ENCODE assay signal across 9 cellular contexts in the genomic region with DNA sequence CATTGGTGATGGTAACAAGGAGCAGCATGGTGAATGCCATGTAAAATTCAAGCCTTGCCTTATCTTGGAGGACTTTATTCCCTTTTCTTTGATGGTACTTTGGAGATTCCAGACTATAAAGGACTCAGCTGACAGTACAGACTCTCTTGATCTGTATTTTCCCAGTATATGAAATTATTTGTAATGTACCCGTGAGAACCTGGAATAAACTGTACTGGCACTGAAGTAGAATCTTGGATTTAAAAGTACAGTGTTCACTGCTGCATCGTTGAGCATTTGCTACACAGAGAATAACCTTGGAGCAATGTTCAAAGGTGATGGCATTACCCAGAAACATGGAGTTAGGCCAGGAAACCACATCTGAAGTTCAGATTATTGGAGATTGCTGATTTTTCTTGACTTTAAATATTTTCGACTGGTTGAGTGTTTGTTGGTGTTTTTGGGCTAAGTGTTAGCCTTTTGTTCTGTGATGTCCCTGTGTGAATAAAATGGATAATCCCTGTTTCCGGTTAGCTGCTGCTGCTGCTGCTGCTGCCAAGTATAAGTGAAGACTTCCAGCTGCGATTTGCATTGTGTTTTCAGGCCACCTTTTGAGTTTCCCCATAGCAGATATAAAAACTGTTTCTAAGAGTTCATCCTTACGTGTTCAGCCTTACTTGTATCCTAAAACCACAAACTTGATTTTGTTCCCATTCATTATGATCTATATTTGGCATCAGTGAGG.
DNase-seq lines count a peak whose midpoint lies in the region; ATAC-seq, FAIRE-seq and TF ChIP-seq lines count a peak whose summit lies in the region.
"Had no signal": no experiment of that assay in that cellular context is flagged by ENCODE, and none has a peak within 500 bp of the region (broad histone marks: within the 10 kb centered on the region; RNA-seq: fewer than 3 reads in every experiment).

No MANE protein-coding gene starts in this region.

- peaks cover 22% of the 10 kb centered on the region for H3K36me3 Mint-ChIP-seq in T-helper 1 cell treated with Interleukin-12 subunit alpha and Interleukin-12 subunit beta and Interleukin-4 antibody, amounts not matched to agents 30 μg/mL and 1 μg/mL, for 36 hours (ENCODE audit: low read depth)
- peaks cover 6% of the 10 kb centered on the region for H3K36me3 Mint-ChIP-seq in endodermal cell (ENCODE audit: low read depth)

- H3K4me1 Mint-ChIP-seq in T-helper 1 cell treated with Interleukin-12 subunit alpha and Interleukin-12 subunit beta and Interleukin-4 antibody, amounts not matched to agents 30 μg/mL and 1 μg/mL, for 36 hours (ENCODE audit: low read depth): peaks cover 86% of the 10 kb centered on the region
- peaks cover 66% of the 10 kb centered on the region for H3K4me1 Mint-ChIP-seq in endodermal cell

- FAIRE-seq in GM19239 (lab: Jason Lieb, UNC): no peak

- H3K27me3 ChIP-seq in endodermal cell (ENCODE audit: control insufficient read depth, insufficient read depth, low read length, poor library complexity, severe bottlenecking) (no peaks in the 10 kb centered on the region), sigmoid colon (no peaks in the 10 kb centered on the region)

- H3K36me3 ChIP-seq in endodermal cell (ENCODE audit: control insufficient read depth, insufficient read depth, low read length) (peaks cover 6% of the 10 kb centered on the region), sigmoid colon (no peaks in the 10 kb centered on the region)

- peaks cover 17% of the 10 kb centered on the region for H3K4me1 ChIP-seq in endodermal cell (ENCODE audit: control insufficient read depth, insufficient read depth, low read length)
- H3K4me1 ChIP-seq in sigmoid colon: peaks cover 0 to 62% (median 50%) of the 10 kb centered on the region in 4 donors

- no peak for TF ChIP-seq POLR2A in sigmoid colon (IDR thresholded peaks at IDR 0.05)

- H3K27ac ChIP-seq in endodermal cell (ENCODE audit: low read depth, low read length): no peak overlapping the region
- H3K27ac ChIP-seq in sigmoid colon: peak overlapping the region in 3 of 4 donors; percentile 10 to 44 (median 29)

- no peaks in the 10 kb centered on the region for H3K27me3 Mint-ChIP-seq in T-helper 1 cell treated with Interleukin-12 subunit alpha and Interleukin-12 subunit beta and Interleukin-4 antibody, amounts not matched to agents 30 μg/mL and 1 μg/mL, for 36 hours (ENCODE audit: low read depth)
- no peaks in the 10 kb centered on the region for H3K27me3 Mint-ChIP-seq in endodermal cell (ENCODE audit: insufficient read depth)

- H3K4me3 ChIP-seq in endodermal cell (ENCODE audit: low read length): no peak overlapping the region
- H3K4me3 ChIP-seq in sigmoid colon: no peak overlapping the region

- peak overlapping the region; percentile 82 for H3K27ac Mint-ChIP-seq in T-helper 1 cell treated with Interleukin-12 subunit alpha and Interleukin-12 subunit beta and Interleukin-4 antibody, amounts not matched to agents 30 μg/mL and 1 μg/mL, for 36 hours
- peak overlapping the region; percentile 44 for H3K27ac Mint-ChIP-seq in endodermal cell

- TF ChIP-seq CTCF in endodermal cell (conservative IDR thresholded peaks at IDR 0.05) (no peak), sigmoid colon (IDR thresholded peaks at IDR 0.05) (no peak)

- TF ChIP-seq EP300 in sigmoid colon (IDR thresholded peaks at IDR 0.05): no peak

- no peak for ATAC-seq in GM21515 (IDR thresholded peaks at IDR 0.05; ENCODE audit: unreplicated experiment)

- H3K9ac ChIP-seq in endodermal cell (ENCODE audit: extremely low read depth, low read length, poor library complexity, severe bottlenecking): no peak overlapping the region

- H3K4me3 Mint-ChIP-seq in T-helper 1 cell treated with Interleukin-12 subunit alpha and Interleukin-12 subunit beta and Interleukin-4 antibody, amounts not matched to agents 30 μg/mL and 1 μg/mL, for 36 hours: peak overlapping the region; percentile 57
- no peak overlapping the region for H3K4me3 Mint-ChIP-seq in endodermal cell

- DNase-seq in T-helper 1 cell (no peak), NCI-H345 treated with DMSO at 0.1 percent for 48 hours (lab: John Stamatoyannopoulos, UW; ENCODE audit: unreplicated experiment) (peak; percentile 88), endodermal cell (no peak), sigmoid colon (no peak), NCI-H1092 (lab: John Stamatoyannopoulos, UW) (no peak), GM19239 (ENCODE audit: insufficient read length, low spot score) (no peak)
- DNase-seq: stimulated activated CD4-positive, alpha-beta T cell treated with anti-CD3 and anti-CD28 coated beads, Interleukin-2, amount 100 ng/mL, for 48 hours had no signal

- intact Hi-C loops in sigmoid colon (cut with DNase I): loop anchor here (2.0 kb wide), 1 partner anchor 13 kb away; no protein-coding TSS in a partner anchor

- WGBS in endodermal cell (ENCODE audit: insufficient coverage in 1 of 2, insufficient read length in 1 of 2), 2 experiments: 64 to 78% methylated on average over 4 to 6 of the region's 6 CpGs
- 25 to 47% methylated on average over 6 of the region's 6 CpGs for WGBS in sigmoid colon, 2 donors

- H3K9me3 ChIP-seq in endodermal cell (ENCODE audit: control insufficient read depth, low read length) (no peaks in the 10 kb centered on the region), sigmoid colon (no peaks in the 10 kb centered on the region)

- H3K9me3 Mint-ChIP-seq in T-helper 1 cell treated with Interleukin-12 subunit alpha and Interleukin-12 subunit beta and Interleukin-4 antibody, amounts not matched to agents 30 μg/mL and 1 μg/mL, for 36 hours: no peaks in the 10 kb centered on the region
- no peaks in the 10 kb centered on the region for H3K9me3 Mint-ChIP-seq in endodermal cell
